Comparison of ENCODE assay signal across 22 cellular contexts in the genomic region with DNA sequence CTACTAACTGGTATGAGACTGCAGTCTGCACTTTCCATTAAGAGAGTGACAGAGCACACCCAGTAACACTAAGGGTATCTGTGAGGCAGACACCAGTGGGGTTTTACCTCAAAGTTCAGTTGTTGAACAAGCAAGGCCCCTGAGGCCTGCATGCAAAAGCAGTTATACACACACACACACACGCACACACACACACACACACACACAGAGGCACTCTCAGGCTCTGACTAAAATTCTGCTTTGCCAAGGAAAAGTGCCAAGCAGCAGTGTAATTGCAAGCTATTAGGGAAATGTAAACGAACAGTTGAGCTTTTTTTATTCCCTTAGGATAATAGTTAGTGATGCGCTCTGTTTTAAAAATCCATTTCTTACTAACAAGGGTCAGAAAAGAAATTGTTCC.
DNase-seq lines count a peak whose midpoint lies in the region; ATAC-seq, FAIRE-seq and TF ChIP-seq lines count a peak whose summit lies in the region.
"Had no signal": no experiment of that assay in that cellular context is flagged by ENCODE, and none has a peak within 500 bp of the region (broad histone marks: within the 10 kb centered on the region; RNA-seq: fewer than 3 reads in every experiment).

No MANE protein-coding gene starts in this region.

- no peaks in the 10 kb centered on the region for H3K36me3 ChIP-seq in astrocyte (ENCODE audit: insufficient read depth, low read length)
- no peaks in the 10 kb centered on the region for H3K36me3 ChIP-seq in hepatocyte (replicated peaks; ENCODE audit: insufficient read depth, low read depth)
- no peaks in the 10 kb centered on the region for H3K36me3 ChIP-seq in brain microvascular endothelial cell (replicated peaks)
- H3K36me3 ChIP-seq: right lobe of liver, SJSA1, thoracic aorta had no signal

- no peaks in the 10 kb centered on the region for H3K27me3 ChIP-seq in astrocyte (ENCODE audit: insufficient read depth, low read length)
- no peaks in the 10 kb centered on the region for H3K27me3 ChIP-seq in hepatocyte
- no peaks in the 10 kb centered on the region for H3K27me3 ChIP-seq in brain microvascular endothelial cell (replicated peaks)
- H3K27me3 ChIP-seq: right lobe of liver, SJSA1 had no signal

- in situ Hi-C loops in brain microvascular endothelial cell (cut with HindIII; ENCODE audit: low pct_ligation_motif_present, low sequenced_read_pairs) = no loop called here

- H3K9me3 Mint-ChIP-seq in HFFc6 (no peaks in the 10 kb centered on the region), astrocyte (ENCODE audit: unreplicated experiment) (no peaks in the 10 kb centered on the region), natural killer cell (no peaks in the 10 kb centered on the region)
- H3K9me3 Mint-ChIP-seq: activated CD4-positive, alpha-beta T cell treated with anti-CD3 and anti-CD28 coated beads, Interleukin-2, amount 10 ng/mL, durations not matched to agents 24 days and 14 days; activated T-helper 1 cell treated with anti-CD3 and anti-CD28 coated beads, Interleukin-12 subunit alpha, Interleukin-12 subunit beta, Interleukin-2, Interleukin-4 antibody, amounts not matched to agents 30 ng/mL and 10 ng/mL and 1 ng/mL, durations not matched to agents 14 hours and 24 hours and 36 hours; T-helper 1 cell treated with Interleukin-12 subunit alpha and Interleukin-12 subunit beta and Interleukin-4 antibody, amounts not matched to agents 30 μg/mL and 1 μg/mL, for 36 hours had no signal

- H4K20me1 ChIP-seq in astrocyte (ENCODE audit: insufficient read depth, low read length) (peaks cover 21% of the 10 kb centered on the region), hepatocyte (ENCODE audit: insufficient read depth, poor library complexity, severe bottlenecking) (no peaks in the 10 kb centered on the region)

- H3K27ac Mint-ChIP-seq in HFFc6 (no peak overlapping the region), astrocyte (ENCODE audit: unreplicated experiment) (no peak overlapping the region), natural killer cell (no peak overlapping the region)
- H3K27ac Mint-ChIP-seq: activated CD4-positive, alpha-beta T cell treated with anti-CD3 and anti-CD28 coated beads, Interleukin-2, amount 10 ng/mL, durations not matched to agents 24 days and 14 days; activated CD8-positive, alpha-beta memory T cell treated with anti-CD3 and anti-CD28 coated beads, Interleukin-2, amount 10 ng/mL, durations not matched to agents 7 days and 5 days; activated naive CD4-positive, alpha-beta T cell treated with anti-CD3 and anti-CD28 coated beads, Interleukin-2, amount 50 U/mL, for 72 hours; activated T-helper 1 cell treated with anti-CD3 and anti-CD28 coated beads, Interleukin-12 subunit alpha, Interleukin-12 subunit beta, Interleukin-2, Interleukin-4 antibody, amounts not matched to agents 30 ng/mL and 10 ng/mL and 1 ng/mL, durations not matched to agents 14 hours and 24 hours and 36 hours; T-helper 1 cell treated with Interleukin-12 subunit alpha and Interleukin-12 subunit beta and Interleukin-4 antibody, amounts not matched to agents 30 μg/mL and 1 μg/mL, for 36 hours had no signal

- no peak overlapping the region for H3K27ac ChIP-seq in astrocyte (ENCODE audit: low read depth, low read length)
- H3K27ac ChIP-seq in hepatocyte = no peak overlapping the region
- no peak overlapping the region for H3K27ac ChIP-seq in brain microvascular endothelial cell
- H3K27ac ChIP-seq: HL-60, right lobe of liver, SJSA1, thoracic aorta had no signal

- H3K27me3 Mint-ChIP-seq in HFFc6 (ENCODE audit: insufficient read depth) (no peaks in the 10 kb centered on the region; the same call in 1 of the 2 replicates), astrocyte (ENCODE audit: low read depth, unreplicated experiment) (peaks cover 2% of the 10 kb centered on the region), natural killer cell (ENCODE audit: low read depth in 2 of 2) (no peaks in the 10 kb centered on the region)
- H3K27me3 Mint-ChIP-seq: activated CD4-positive, alpha-beta T cell treated with anti-CD3 and anti-CD28 coated beads, Interleukin-2, amount 10 ng/mL, durations not matched to agents 24 days and 14 days; activated CD8-positive, alpha-beta memory T cell treated with anti-CD3 and anti-CD28 coated beads, Interleukin-2, amount 10 ng/mL, durations not matched to agents 7 days and 5 days had no signal

- no peak for TF ChIP-seq CTCF in HFFc6 (IDR thresholded peaks at IDR 0.05)
- TF ChIP-seq CTCF in astrocyte (IDR thresholded peaks at IDR 0.05; ENCODE audit: insufficient read depth, low read depth, low read length) = no peak
- TF ChIP-seq CTCF in hepatocyte (IDR thresholded peaks at IDR 0.05; ENCODE audit: poor library complexity) = no peak
- TF ChIP-seq CTCF in brain microvascular endothelial cell (IDR thresholded peaks at IDR 0.05; ENCODE audit: low read depth, low read length, missing control alignments) = no peak
- no peak for TF ChIP-seq CTCF in natural killer cell (IDR thresholded peaks at IDR 0.05)

- H3K4me2 ChIP-seq in astrocyte (ENCODE audit: low read length) (no peak overlapping the region), hepatocyte (no peak overlapping the region)

- H3K4me3 ChIP-seq in astrocyte (ENCODE audit: insufficient read depth, low read depth, low read length) = no peak overlapping the region
- H3K4me3 ChIP-seq in hepatocyte = no peak overlapping the region
- H3K4me3 ChIP-seq in brain microvascular endothelial cell (ENCODE audit: low read depth, low read length) = no peak overlapping the region
- H3K4me3 ChIP-seq: right lobe of liver, SJSA1, thoracic aorta had no signal

- DNase-seq in NCI-H146 (lab: John Stamatoyannopoulos, UW) = peak; percentile 7
- no peak for DNase-seq in NCI-H146 treated with DMSO at 0.1 percent for 48 hours (lab: John Stamatoyannopoulos, UW; ENCODE audit: unreplicated experiment)
- DNase-seq in HFFc6 = peak; percentile 50
- DNase-seq in astrocyte (ENCODE audit: low read depth) = peak; percentile 43
- peak; percentile 20 for DNase-seq in hepatocyte (ENCODE audit: low spot score)
- no peak for DNase-seq in brain microvascular endothelial cell
- DNase-seq in germinal center (ENCODE audit: low spot score) = no peak
- DNase-seq in natural killer cell = no peak
- DNase-seq: activated CD4-positive, alpha-beta T cell treated with anti-CD3 and anti-CD28 coated beads, Interleukin-2, amount 10 ng/mL, durations not matched to agents 24 days and 14 days; activated CD8-positive, alpha-beta memory T cell treated with anti-CD3 and anti-CD28 coated beads, Interleukin-2, amount 10 ng/mL, durations not matched to agents 7 days and 5 days; C1 segment of cervical spinal cord; MM.1S; NCI-H2171; occipital lobe; right lobe of liver had no signal

- H3K4me1 ChIP-seq in astrocyte (ENCODE audit: insufficient read depth, low read length) (no peaks in the 10 kb centered on the region), hepatocyte (ENCODE audit: insufficient read depth) (no peaks in the 10 kb centered on the region)
- H3K4me1 ChIP-seq: right lobe of liver, SJSA1 had no signal

- no peaks in the 10 kb centered on the region for H3K9me2 ChIP-seq in hepatocyte (replicated peaks; ENCODE audit: insufficient read depth)

- H3K9me3 ChIP-seq in astrocyte (ENCODE audit: insufficient read depth, low read depth, low read length) = no peaks in the 10 kb centered on the region
- no peaks in the 10 kb centered on the region for H3K9me3 ChIP-seq in hepatocyte (ENCODE audit: low read depth)
- H3K9me3 ChIP-seq: right lobe of liver, SJSA1, thoracic aorta had no signal

- intact Hi-C loops in natural killer cell (cut with micrococcal nuclease) = no loop called here

- H3K79me2 ChIP-seq in astrocyte (ENCODE audit: insufficient read depth, low read length) (peaks cover 4% of the 10 kb centered on the region), hepatocyte (no peaks in the 10 kb centered on the region)

- H3K36me3 Mint-ChIP-seq in HFFc6 (ENCODE audit: low read depth) (no peaks in the 10 kb centered on the region), astrocyte (ENCODE audit: low read depth, unreplicated experiment) (no peaks in the 10 kb centered on the region), natural killer cell (no peaks in the 10 kb centered on the region)
- H3K36me3 Mint-ChIP-seq: activated CD8-positive, alpha-beta memory T cell treated with anti-CD3 and anti-CD28 coated beads, Interleukin-2, amount 10 ng/mL, durations not matched to agents 7 days and 5 days; activated naive CD4-positive, alpha-beta T cell treated with anti-CD3 and anti-CD28 coated beads, Interleukin-2, amount 50 U/mL, for 72 hours had no signal

- H2AFZ ChIP-seq in astrocyte (ENCODE audit: low read depth, low read length) = no peak overlapping the region
- no peak overlapping the region for H2AFZ ChIP-seq in hepatocyte

- H3K9ac ChIP-seq in astrocyte (ENCODE audit: low read length) = no peak overlapping the region

- ATAC-seq in natural killer cell = no peak
- ATAC-seq: activated CD8-positive, alpha-beta memory T cell treated with anti-CD3 and anti-CD28 coated beads, Interleukin-2, amount 10 ng/mL, durations not matched to agents 7 days and 5 days; activated naive CD4-positive, alpha-beta T cell treated with anti-CD3 and anti-CD28 coated beads, Interleukin-2, amount 50 U/mL, for 72 hours; right lobe of liver had no signal

- WGBS in hepatocyte (ENCODE audit: low lambda C conversion rate, missing lambda C conversion rate) = 40% methylated on average over 3 of the region's 3 CpGs

- H3K4me3 Mint-ChIP-seq in HFFc6 (no peak overlapping the region), astrocyte (ENCODE audit: unreplicated experiment) (no peak overlapping the region), natural killer cell (no peak overlapping the region)
- H3K4me3 Mint-ChIP-seq: activated CD4-positive, alpha-beta T cell treated with anti-CD3 and anti-CD28 coated beads, Interleukin-2, amount 10 ng/mL, durations not matched to agents 24 days and 14 days; activated CD8-positive, alpha-beta memory T cell treated with anti-CD3 and anti-CD28 coated beads, Interleukin-2, amount 10 ng/mL, durations not matched to agents 7 days and 5 days; activated T-helper 1 cell treated with anti-CD3 and anti-CD28 coated beads, Interleukin-12 subunit alpha, Interleukin-12 subunit beta, Interleukin-2, Interleukin-4 antibody, amounts not matched to agents 30 ng/mL and 10 ng/mL and 1 ng/mL, durations not matched to agents 14 hours and 24 hours and 36 hours; T-helper 1 cell treated with Interleukin-12 subunit alpha and Interleukin-12 subunit beta and Interleukin-4 antibody, amounts not matched to agents 30 μg/mL and 1 μg/mL, for 36 hours had no signal

- peak; percentile 37 for FAIRE-seq in astrocyte (lab: Jason Lieb, UNC)
- FAIRE-seq: D721Med had no signal

- H3K4me1 Mint-ChIP-seq in HFFc6 (ENCODE audit: low read depth) (peaks cover 40% of the 10 kb centered on the region), astrocyte (ENCODE audit: low read depth, unreplicated experiment) (no peaks in the 10 kb centered on the region), natural killer cell (no peaks in the 10 kb centered on the region)
- H3K4me1 Mint-ChIP-seq: activated CD4-positive, alpha-beta T cell treated with anti-CD3 and anti-CD28 coated beads, Interleukin-2, amount 10 ng/mL, durations not matched to agents 24 days and 14 days; activated CD8-positive, alpha-beta memory T cell treated with anti-CD3 and anti-CD28 coated beads, Interleukin-2, amount 10 ng/mL, durations not matched to agents 7 days and 5 days had no signal

Comparison
In these comparisons a context has a peak if more than half of its experiments do, and no peak if none do; other contexts are left out.
1. DNase-seq: peak in NCI-H146 (single experiment), HFFc6 (single experiment), astrocyte (single experiment) and hepatocyte (single experiment); none in NCI-H146 treated with DMSO at 0.1 percent for 48 hours (single experiment), brain microvascular endothelial cell (single experiment), germinal center (single experiment) and natural killer cell (single experiment).